8 cellular contexts compared by ENCODE assay signal in genomic region chr19:5547881-5548280, GRCh38. TPM values are rescaled to one million over a fixed set of nuclear protein-coding genes. Genes with fewer than 3 reads are reported as not detected.
DNase-seq lines count a peak whose midpoint lies in the region; ATAC-seq and TF ChIP-seq lines count a peak whose summit lies in the region.

No MANE protein-coding gene starts in this region.

- no peak overlapping the region for H3K4me3 Mint-ChIP-seq in Caco-2 (ENCODE audit: unreplicated experiment)

- no peak overlapping the region for H3K27ac Mint-ChIP-seq in Caco-2 (ENCODE audit: unreplicated experiment)

- TF ChIP-seq CTCF in Caco-2 (IDR thresholded peaks at IDR 0.05; ENCODE audit: insufficient read depth in 1 of 2, low read depth in 1 of 2, low read length in 1 of 2, severe bottlenecking in 1 of 2, unreplicated experiment in 1 of 2), result peak; percentile 59 to 88
- TF ChIP-seq CTCF in RWPE2 (IDR thresholded peaks at IDR 0.05; ENCODE audit: poor library complexity, severe bottlenecking), result peak; percentile 58
- peak; percentile 66 for TF ChIP-seq CTCF in fibroblast of mammary gland (conservative IDR thresholded peaks at IDR 0.05; ENCODE audit: control insufficient read depth, insufficient read depth, low read depth, low read length)

- ATAC-seq in RWPE2 (ENCODE audit: low read depth), result 0 out of 3 replicates have a peak, but pooled peaks have one; percentile 21
- ATAC-seq in GM21576 (IDR thresholded peaks at IDR 0.05; ENCODE audit: unreplicated experiment), result no peak
- ATAC-seq in GM18517 (IDR thresholded peaks at IDR 0.05; ENCODE audit: unreplicated experiment), result no peak

- no peaks in the 10 kb centered on the region for H3K4me1 Mint-ChIP-seq in Caco-2 (ENCODE audit: low read depth, unreplicated experiment)

- H3K36me3 Mint-ChIP-seq in Caco-2 (ENCODE audit: insufficient read depth, unreplicated experiment), result no peaks in the 10 kb centered on the region

- no peaks in the 10 kb centered on the region for H3K27me3 ChIP-seq in Caco-2 (replicated peaks; ENCODE audit: control insufficient read depth, insufficient read depth, low read length)
- no peaks in the 10 kb centered on the region for H3K27me3 ChIP-seq in HAP-1 (ENCODE audit: low read depth)
- no peaks in the 10 kb centered on the region for H3K27me3 ChIP-seq in RWPE2 (ENCODE audit: insufficient read depth, poor library complexity, severe bottlenecking)

- CTCF ChIA-PET in Caco-2 (lab: Charles Lee), result interaction anchor here (1.0 to 1.5 kb wide), 3 partner anchors 13 to 25 kb away, joined by 4 to 7 read pairs (median 4); partner anchors contain the start of gene TINCR

- H3K27me3 Mint-ChIP-seq in Caco-2 (ENCODE audit: insufficient read depth, unreplicated experiment), result no peaks in the 10 kb centered on the region

- no TSS peak for BruUV-seq in Caco-2 (replicated peaks; lab: Mats Ljungman, UMichigan)

- in situ Hi-C loops in HAP-1 (cut with MboI; ENCODE audit: low sequenced_read_pairs), result no loop called here

- H3K36me3 ChIP-seq in Caco-2 (ENCODE audit: control insufficient read depth, insufficient read depth, low read length), result no peaks in the 10 kb centered on the region
- H3K36me3 ChIP-seq in HAP-1 (replicated peaks), result no peaks in the 10 kb centered on the region
- H3K36me3 ChIP-seq in RWPE2 (ENCODE audit: low read depth), result no peaks in the 10 kb centered on the region

- POLR2A ChIA-PET in Caco-2 (lab: Charles Lee), result no interaction called here

- H3K27ac ChIP-seq in RWPE2 (ENCODE audit: poor library complexity, severe bottlenecking), result no peak overlapping the region

- DNase-seq in Caco-2 (peak; percentile 53 to 54), HAP-1 (ENCODE audit: low spot score in 2 of 2) (peak; percentile 71 to 79), RWPE2 (ENCODE audit: low spot score) (no peak), fibroblast of mammary gland (ENCODE audit: low read depth) (peak; percentile 33), stromal cell of bone marrow (ENCODE audit: low read depth) (peak; percentile 3), NCI-H128 (lab: John Stamatoyannopoulos, UW; ENCODE audit: unreplicated experiment) (no peak)

- no peak overlapping the region for H3K4me3 ChIP-seq in Caco-2 (ENCODE audit: low read depth, low read length)
- H3K4me3 ChIP-seq in HAP-1, result no peak overlapping the region
- no peak overlapping the region for H3K4me3 ChIP-seq in RWPE2 (ENCODE audit: severe bottlenecking)
- no peak overlapping the region for H3K4me3 ChIP-seq in fibroblast of mammary gland (ENCODE audit: control insufficient read depth, low read depth, low read length)

- no peaks in the 10 kb centered on the region for H3K4me1 ChIP-seq in Caco-2
- H3K4me1 ChIP-seq in HAP-1, result peaks cover 4% of the 10 kb centered on the region
- no peaks in the 10 kb centered on the region for H3K4me1 ChIP-seq in RWPE2 (ENCODE audit: insufficient read depth, poor library complexity, severe bottlenecking)

- no peaks in the 10 kb centered on the region for H3K9me3 Mint-ChIP-seq in Caco-2 (ENCODE audit: unreplicated experiment)

- intact Hi-C loops in Caco-2 (cut with micrococcal nuclease; ENCODE audit: unreplicated experiment), result loop anchor here (1.0 kb wide), 1 partner anchor 30 kb away; no protein-coding TSS in a partner anchor

- H3K9me3 ChIP-seq in Caco-2 (no peaks in the 10 kb centered on the region), HAP-1 (no peaks in the 10 kb centered on the region), RWPE2 (ENCODE audit: severe bottlenecking) (no peaks in the 10 kb centered on the region)

RNA-seq across cellular contexts. Expression of gene TINCR, which starts 19.9 kb away (rescaled TPM):
- total RNA-seq in Caco-2 (2022), result 3.8 and 4.1 TPM in 2 replicates

Comparison
In these comparisons a context has a peak if more than half of its experiments do, and no peak if none do; other contexts are left out.
1. DNase-seq: peak in Caco-2 (2 of 2), HAP-1 (2 of 2), fibroblast of mammary gland (single experiment) and stromal cell of bone marrow (single experiment); none in RWPE2 (single experiment) and NCI-H128 (single experiment).
2. Peak in every context shown above with its lines, with median percentiles within 50 percentile points of each other: CTCF ChIP-seq.